Comparison of ENCODE assay signal across 21 cellular contexts in the genomic region with DNA sequence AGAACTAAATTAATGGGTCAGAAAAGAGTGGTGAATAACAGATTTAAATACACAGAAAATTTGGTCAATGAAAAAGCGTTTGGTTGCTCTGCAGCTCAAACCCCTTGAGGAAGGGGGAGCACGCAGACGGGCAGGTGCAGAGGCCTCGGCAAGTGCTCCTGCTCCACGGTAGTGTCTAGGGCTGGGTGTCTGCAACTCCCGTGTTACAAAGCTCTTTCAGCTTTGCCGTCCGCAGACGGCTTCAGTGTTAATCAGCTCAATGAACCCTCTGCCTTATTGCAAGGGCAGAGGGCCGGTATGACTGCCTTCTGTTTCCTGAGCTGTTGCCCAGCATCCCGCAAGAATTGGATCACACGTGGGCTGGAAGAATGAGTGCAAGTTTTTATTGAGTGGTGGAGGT.
"Had no signal": no experiment of that assay in that cellular context is flagged by ENCODE, and none has a peak within 500 bp of the region (broad histone marks: within the 10 kb centered on the region; RNA-seq: fewer than 3 reads in every experiment).

No MANE protein-coding gene starts in this region.

- H3K4me1 ChIP-seq: breast epithelium had no signal

- H3K4me3 Mint-ChIP-seq: activated CD4-positive, alpha-beta memory T cell treated with anti-CD3 and anti-CD28 coated beads, Interleukin-2, amount 10 ng/mL, durations not matched to agents 7 days and 5 days; activated CD4-positive, alpha-beta T cell treated with anti-CD3 and anti-CD28 coated beads for 36 hours; activated naive CD4-positive, alpha-beta T cell treated with anti-CD3 and anti-CD28 coated beads, Interleukin-2, amount 50 U/mL, for 24 hours; T-helper 17 cell had no signal

- H3K36me3 ChIP-seq: breast epithelium, MG63 had no signal

- H3K36me3 Mint-ChIP-seq: activated naive CD4-positive, alpha-beta T cell treated with anti-CD3 and anti-CD28 coated beads, Interleukin-2, amount 50 U/mL, for 24 hours had no signal

- H3K27me3 ChIP-seq: breast epithelium, MG63 had no signal

- DNase-seq: activated CD4-positive, alpha-beta memory T cell treated with anti-CD3 and anti-CD28 coated beads, Interleukin-2, amount 10 ng/mL, durations not matched to agents 7 days and 5 days; activated CD4-positive, alpha-beta T cell treated with anti-CD3 and anti-CD28 coated beads for 36 hours; activated CD4-positive, alpha-beta T cell treated with anti-CD3 and anti-CD28 coated beads, Interleukin-2, amount 50 U/mL, for 1 hour; activated CD4-positive, CD25-positive, alpha-beta regulatory T cell; activated T-cell treated with anti-CD3 and anti-CD28 coated beads for 4 hours; aorta; caudate nucleus; MG63; MV-4-11; NCI-H1092 treated with DMSO at 0.1 percent for 48 hours; NCI-H1436 treated with DMSO at 0.1 percent for 48 hours; NCI-H187; NCI-H2081; NCI-H2171 treated with DMSO at 0.1 percent for 48 hours; NCI-H226; NCI-H526 treated with DMSO at 0.1 percent for 48 hours; SIG-M5; T-helper 17 cell; T-helper 9 cell had no signal

- H3K27ac ChIP-seq: breast epithelium had no signal

- H3K27me3 Mint-ChIP-seq: activated CD4-positive, alpha-beta memory T cell treated with anti-CD3 and anti-CD28 coated beads, Interleukin-2, amount 10 ng/mL, durations not matched to agents 7 days and 5 days; activated CD4-positive, alpha-beta T cell treated with anti-CD3 and anti-CD28 coated beads for 36 hours; activated naive CD4-positive, alpha-beta T cell treated with anti-CD3 and anti-CD28 coated beads, Interleukin-2, amount 50 U/mL, for 24 hours; T-helper 17 cell had no signal

- H3K4me1 Mint-ChIP-seq: activated CD4-positive, alpha-beta memory T cell treated with anti-CD3 and anti-CD28 coated beads, Interleukin-2, amount 10 ng/mL, durations not matched to agents 7 days and 5 days; activated CD4-positive, alpha-beta T cell treated with anti-CD3 and anti-CD28 coated beads for 36 hours; activated naive CD4-positive, alpha-beta T cell treated with anti-CD3 and anti-CD28 coated beads, Interleukin-2, amount 50 U/mL, for 24 hours; T-helper 17 cell had no signal

- H3K4me3 ChIP-seq: breast epithelium, MG63 had no signal

- H3K27ac Mint-ChIP-seq: activated CD4-positive, alpha-beta memory T cell treated with anti-CD3 and anti-CD28 coated beads, Interleukin-2, amount 10 ng/mL, durations not matched to agents 7 days and 5 days; activated CD4-positive, alpha-beta T cell treated with anti-CD3 and anti-CD28 coated beads for 36 hours; activated naive CD4-positive, alpha-beta T cell treated with anti-CD3 and anti-CD28 coated beads, Interleukin-2, amount 50 U/mL, for 24 hours; T-helper 17 cell had no signal
